ENCODE assay signal across 22 cellular contexts in genomic region chr19:47615230-47615629, GRCh38. TPM values are rescaled to one million over a fixed set of nuclear protein-coding genes. Genes with fewer than 3 reads are reported as not detected.
DNase-seq lines count a peak whose midpoint lies in the region; ATAC-seq lines count a peak whose summit lies in the region.
"Had no signal": no experiment of that assay in that cellular context is flagged by ENCODE, and none has a peak within 500 bp of the region (broad histone marks: within the 10 kb centered on the region; RNA-seq: fewer than 3 reads in every experiment).

No MANE protein-coding gene starts in this region.

- peak; percentile 15 for DNase-seq in D341Med (ENCODE audit: low spot score)
- peak; percentile 25 for DNase-seq in SK-MEL-5 (ENCODE audit: low read depth, low spot score)
- no peak for DNase-seq in memory B cell (ENCODE audit: low spot score in 2 of 2)
- peak; percentile 5 for DNase-seq in stimulated activated naive B cell treated with anti-CD40 and anti-IgM and Interleukin-4, amounts not matched to agents 10 μg/mL and 1 μg/mL and 100 μg/mL, for 72 hours
- no peak for DNase-seq in NCI-H2081 (lab: John Stamatoyannopoulos, UW)
- no peak for DNase-seq in HUDEP-2 (lab: John Stamatoyannopoulos, UW; ENCODE audit: unreplicated experiment in 76 of 76)
- DNase-seq: activated CD4-positive, alpha-beta memory T cell treated with anti-CD3 and anti-CD28 coated beads, Interleukin-2, amount 10 ng/mL, durations not matched to agents 7 days and 5 days; activated CD4-positive, alpha-beta T cell treated with anti-CD3 and anti-CD28 coated beads for 1 hour; activated CD8-positive, alpha-beta memory T cell treated with anti-CD3 and anti-CD28 coated beads, Interleukin-2, amount 50 U/mL, for 48 hours; activated effector memory CD4-positive, alpha-beta T cell treated with Interleukin-2 at 50 U/mL for 16 hours; activated naive CD8-positive, alpha-beta T cell treated with anti-CD3 and anti-CD28 coated beads, Interleukin-2, amount 50 U/mL, for 24 hours; CD4-positive, alpha-beta memory T cell; cerebellar nuclear complex; H7; KG1; MG63; NCI-H2029 treated with DMSO at 0.1 percent for 48 hours; NCI-H774; right cardiac atrium; stimulated activated CD4-positive, alpha-beta T cell treated with anti-CD3 and anti-CD28 coated beads, Interleukin-4, amount 100 ng/mL, for 1 hour had no signal

- no peak overlapping the region for H3K4me3 Mint-ChIP-seq in memory B cell
- no peak overlapping the region for H3K4me3 Mint-ChIP-seq in stimulated activated naive B cell treated with anti-CD40 and anti-IgM and Interleukin-4, amounts not matched to agents 10 μg/mL and 1 μg/mL and 100 μg/mL, for 72 hours
- H3K4me3 Mint-ChIP-seq: activated CD4-positive, alpha-beta memory T cell treated with anti-CD3 and anti-CD28 coated beads, Interleukin-2, amount 10 ng/mL, durations not matched to agents 7 days and 5 days; activated naive CD8-positive, alpha-beta T cell treated with anti-CD3 and anti-CD28 coated beads, Interleukin-2, amount 50 U/mL, for 24 hours had no signal

- H3K36me3 Mint-ChIP-seq in memory B cell = peaks cover 11% of the 10 kb centered on the region
- peaks cover 2 to 15% of the 10 kb centered on the region in 2 donors for H3K36me3 Mint-ChIP-seq in stimulated activated naive B cell treated with anti-CD40 and anti-IgM and Interleukin-4, amounts not matched to agents 10 μg/mL and 1 μg/mL and 100 μg/mL, for 72 hours

- in situ Hi-C loops in SK-MEL-5 (cut with HindIII; ENCODE audit: low pct_unique_long_range_greater_than_20kb, low sequenced_read_pairs) = no loop called here

- H3K27ac Mint-ChIP-seq in memory B cell = peak overlapping the region; percentile 2
- H3K27ac Mint-ChIP-seq in stimulated activated naive B cell treated with anti-CD40 and anti-IgM and Interleukin-4, amounts not matched to agents 10 μg/mL and 1 μg/mL and 100 μg/mL, for 72 hours = peak overlapping the region; percentile 56
- H3K27ac Mint-ChIP-seq: activated CD4-positive, alpha-beta memory T cell treated with anti-CD3 and anti-CD28 coated beads, Interleukin-2, amount 10 ng/mL, durations not matched to agents 7 days and 5 days; activated naive CD8-positive, alpha-beta T cell treated with anti-CD3 and anti-CD28 coated beads, Interleukin-2, amount 50 U/mL, for 24 hours had no signal

- ATAC-seq in memory B cell (ENCODE audit: low read depth) = peak; percentile 58
- peak; percentile 56 to 60 for ATAC-seq in stimulated activated naive B cell treated with anti-CD40 and anti-IgM and Interleukin-4, amounts not matched to agents 10 μg/mL and 1 μg/mL and 100 μg/mL, for 72 hours (replicated peaks)
- ATAC-seq in HG03521 (IDR thresholded peaks at IDR 0.05; ENCODE audit: unreplicated experiment) = no peak
- ATAC-seq: activated naive CD8-positive, alpha-beta T cell treated with anti-CD3 and anti-CD28 coated beads, Interleukin-2, amount 50 U/mL, for 24 hours; right cardiac atrium had no signal

- H3K4me1 Mint-ChIP-seq in memory B cell = peaks cover 35% of the 10 kb centered on the region
- H3K4me1 Mint-ChIP-seq in stimulated activated naive B cell treated with anti-CD40 and anti-IgM and Interleukin-4, amounts not matched to agents 10 μg/mL and 1 μg/mL and 100 μg/mL, for 72 hours = peaks cover 37 to 70% of the 10 kb centered on the region in 2 donors

- H3K9me3 Mint-ChIP-seq in memory B cell = peaks cover 2% of the 10 kb centered on the region
- peaks cover 0 to 2% of the 10 kb centered on the region in 2 donors for H3K9me3 Mint-ChIP-seq in stimulated activated naive B cell treated with anti-CD40 and anti-IgM and Interleukin-4, amounts not matched to agents 10 μg/mL and 1 μg/mL and 100 μg/mL, for 72 hours
- H3K9me3 Mint-ChIP-seq: activated CD4-positive, alpha-beta memory T cell treated with anti-CD3 and anti-CD28 coated beads, Interleukin-2, amount 10 ng/mL, durations not matched to agents 7 days and 5 days; activated naive CD8-positive, alpha-beta T cell treated with anti-CD3 and anti-CD28 coated beads, Interleukin-2, amount 50 U/mL, for 24 hours; CD4-positive, alpha-beta memory T cell had no signal

- H3K27me3 Mint-ChIP-seq in memory B cell = no peaks in the 10 kb centered on the region
- H3K27me3 Mint-ChIP-seq in stimulated activated naive B cell treated with anti-CD40 and anti-IgM and Interleukin-4, amounts not matched to agents 10 μg/mL and 1 μg/mL and 100 μg/mL, for 72 hours = no peaks in the 10 kb centered on the region
- H3K27me3 Mint-ChIP-seq: activated CD4-positive, alpha-beta memory T cell treated with anti-CD3 and anti-CD28 coated beads, Interleukin-2, amount 10 ng/mL, durations not matched to agents 7 days and 5 days; activated naive CD8-positive, alpha-beta T cell treated with anti-CD3 and anti-CD28 coated beads, Interleukin-2, amount 50 U/mL, for 24 hours; CD4-positive, alpha-beta memory T cell had no signal

RNA-seq across cellular contexts. Expression of gene BICRA, which starts 6.3 kb away (rescaled TPM):
- 2.2 and 3.8 TPM in 2 replicates for total RNA-seq in SK-MEL-5 (2014; rRNA removed; shearing (Covaris generic))
- polyA plus RNA-seq in SK-MEL-5 (2015; cell fraction: cytosol; rRNA removed) = 17.6 and 24.6 TPM in 2 replicates
- polyA plus RNA-seq in SK-MEL-5 (2015; cell fraction: nucleus; rRNA removed) = 10.9 and 16.5 TPM in 2 replicates

RNA-seq across cellular contexts. Expression of gene ZNF541, which starts 42.3 kb away (rescaled TPM):
- total RNA-seq in SK-MEL-5 (2014; rRNA removed; shearing (Covaris generic)) = not detected in 2 replicates
- polyA plus RNA-seq in SK-MEL-5 (2015; cell fraction: cytosol; rRNA removed) = 0.45 TPM in 1 of 2 replicates, not detected in the other
- not detected in 2 replicates for polyA plus RNA-seq in SK-MEL-5 (2015; cell fraction: nucleus; rRNA removed)
- total RNA-seq: H7 had no signal
- polyA plus RNA-seq: neural cell had no signal

Comparison
In these comparisons a context has a peak if more than half of its experiments do, and no peak if none do; other contexts are left out.
1. DNase-seq: peak in D341Med (single experiment), SK-MEL-5 (single experiment) and stimulated activated naive B cell treated with anti-CD40 and anti-IgM and Interleukin-4, amounts not matched to agents 10 μg/mL and 1 μg/mL and 100 μg/mL, for 72 hours (single experiment); none in memory B cell (0 of 2), NCI-H2081 (0 of 2) and HUDEP-2 (0 of 76).